21 cellular contexts compared by ENCODE assay signal in the genomic region with DNA sequence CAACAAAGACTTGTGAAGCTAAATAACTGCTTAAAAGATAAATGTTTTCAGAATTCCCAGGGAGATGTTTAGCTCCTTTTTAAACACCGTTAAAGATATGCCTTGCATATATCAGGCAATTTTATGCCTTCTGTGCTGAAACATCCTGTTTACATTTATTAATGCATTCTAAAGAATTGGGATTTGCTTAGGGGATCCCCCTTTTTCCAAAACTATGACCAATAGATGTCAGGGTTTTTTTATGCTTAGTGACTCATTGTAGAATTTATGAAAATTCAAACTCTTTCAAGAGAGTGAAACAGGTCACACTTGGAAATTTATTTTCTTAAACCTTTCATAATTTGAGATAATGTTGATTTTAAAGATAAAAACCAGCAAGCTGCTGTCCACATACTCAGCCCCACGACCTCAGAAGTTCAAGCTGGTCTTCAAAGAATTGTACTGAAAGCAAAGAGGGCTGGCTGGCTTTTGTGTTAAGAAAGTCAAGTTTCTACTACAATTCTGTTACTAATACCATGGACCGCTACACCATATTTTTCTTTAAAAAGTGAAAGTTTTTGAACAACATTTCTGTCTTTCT.
"Had no signal": no experiment of that assay in that cellular context is flagged by ENCODE, and none has a peak within 500 bp of the region (broad histone marks: within the 10 kb centered on the region; RNA-seq: fewer than 3 reads in every experiment).

No MANE protein-coding gene starts in this region.

- H3K4me3 ChIP-seq: coronary artery, mucosa of descending colon, ovary, right atrium auricular region, sigmoid colon, skin epidermis, stomach, thoracic aorta, transverse colon had no signal

- DNase-seq: effector CD4-positive, alpha-beta T cell; endodermal cell; erythroblast; foreskin melanocyte; head of caudate nucleus; hippocampal formation; kidney glomerular epithelial cell; mammary epithelial cell; mucosa of descending colon; naive thymus-derived CD8-positive, alpha-beta T cell; ovary; sigmoid colon; stimulated activated CD4-positive, alpha-beta T cell treated with anti-CD3 and anti-CD28 coated beads, Interleukin-12 subunit alpha, Interleukin-12 subunit beta, amount 100 ng/mL, for 4 hours; stimulated activated naive CD4-positive, alpha-beta T cell; stomach; substantia nigra; transverse colon had no signal
